Comparison of ENCODE assay signal across 12 cellular contexts in genomic region chr1:235763962-235764361, GRCh38.
DNase-seq lines count a peak whose midpoint lies in the region; ATAC-seq and TF ChIP-seq lines count a peak whose summit lies in the region.
"Had no signal": no experiment of that assay in that cellular context is flagged by ENCODE, and none has a peak within 500 bp of the region (broad histone marks: within the 10 kb centered on the region; RNA-seq: fewer than 3 reads in every experiment).

No MANE protein-coding gene starts in this region.

- peaks cover 37% of the 10 kb centered on the region for H3K36me3 Mint-ChIP-seq in activated CD8-positive, alpha-beta T cell treated with anti-CD3 and anti-CD28 coated beads for 36 hours (ENCODE audit: low read depth)
- H3K36me3 Mint-ChIP-seq: mesothelial cell of epicardium had no signal

- intact Hi-C loops in activated CD8-positive, alpha-beta T cell treated with anti-CD3 and anti-CD28 coated beads for 36 hours (cut with micrococcal nuclease) = loop anchor here (10.0 kb wide), 1 partner anchor 211 kb away; no protein-coding TSS in a partner anchor

- peak; percentile 61 for ATAC-seq in HG02840 (IDR thresholded peaks at IDR 0.05; ENCODE audit: low FRiP score, unreplicated experiment)
- peak; percentile 89 for ATAC-seq in activated CD8-positive, alpha-beta T cell treated with anti-CD3 and anti-CD28 coated beads for 36 hours
- no peak for ATAC-seq in GM21423 (IDR thresholded peaks at IDR 0.05; ENCODE audit: unreplicated experiment)

- H3K27ac Mint-ChIP-seq in activated CD8-positive, alpha-beta T cell treated with anti-CD3 and anti-CD28 coated beads for 36 hours = no peak overlapping the region
- H3K27ac Mint-ChIP-seq: mesothelial cell of epicardium had no signal

- H3K4me1 Mint-ChIP-seq in activated CD8-positive, alpha-beta T cell treated with anti-CD3 and anti-CD28 coated beads for 36 hours (ENCODE audit: low read depth) = peaks cover 12% of the 10 kb centered on the region
- H3K4me1 Mint-ChIP-seq: mesothelial cell of epicardium had no signal

- TF ChIP-seq CTCF in activated CD8-positive, alpha-beta T cell treated with anti-CD3 and anti-CD28 coated beads for 36 hours (IDR thresholded peaks at IDR 0.05) = no peak

- peak; percentile 1 for DNase-seq in stimulated activated CD4-positive, alpha-beta T cell treated with anti-CD3 and anti-CD28 coated beads, Interleukin-2, amount 100 ng/mL, for 4 hours (ENCODE audit: low read depth)
- no peak for DNase-seq in stimulated activated CD4-positive, alpha-beta T cell treated with anti-CD3 and anti-CD28 coated beads, Interleukin-2, amount 100 ng/mL, for 24 hours
- peak; percentile 45 for DNase-seq in activated CD8-positive, alpha-beta T cell treated with anti-CD3 and anti-CD28 coated beads for 36 hours
- DNase-seq in NCI-H2029 (lab: John Stamatoyannopoulos, UW) = no peak
- no peak for DNase-seq in DMS 273 (lab: John Stamatoyannopoulos, UW; ENCODE audit: unreplicated experiment)
- DNase-seq in cerebellar cortex (ENCODE audit: low spot score) = no peak
- DNase-seq: cortex of kidney, NCI-H1436, NCI-H524 treated with DMSO at 0.1 percent for 48 hours had no signal

- H3K4me3 Mint-ChIP-seq in activated CD8-positive, alpha-beta T cell treated with anti-CD3 and anti-CD28 coated beads for 36 hours = no peak overlapping the region
- H3K4me3 Mint-ChIP-seq: mesothelial cell of epicardium had no signal

- H3K27me3 Mint-ChIP-seq in activated CD8-positive, alpha-beta T cell treated with anti-CD3 and anti-CD28 coated beads for 36 hours = no peaks in the 10 kb centered on the region

- no peaks in the 10 kb centered on the region for H3K9me3 Mint-ChIP-seq in activated CD8-positive, alpha-beta T cell treated with anti-CD3 and anti-CD28 coated beads for 36 hours
- H3K9me3 Mint-ChIP-seq: mesothelial cell of epicardium had no signal

- CTCF ChIA-PET in activated CD8-positive, alpha-beta T cell treated with anti-CD3 and anti-CD28 coated beads for 36 hours (lab: Charles Lee) = interaction anchor here (2.8 kb wide), 1 partner anchor 19 kb away, joined by 11 read pairs; no protein-coding TSS in a partner anchor

- POLR2A ChIA-PET in activated CD8-positive, alpha-beta T cell treated with anti-CD3 and anti-CD28 coated beads for 36 hours (lab: Charles Lee) = interaction anchor here (0.5 kb wide), 1 partner anchor 34 kb away, joined by 3 read pairs; no protein-coding TSS in a partner anchor

Comparison
In these comparisons a context has a peak if more than half of its experiments do, and no peak if none do; other contexts are left out.
1. DNase-seq: peak in stimulated activated CD4-positive, alpha-beta T cell treated with anti-CD3 and anti-CD28 coated beads, Interleukin-2, amount 100 ng/mL, for 4 hours (single experiment) and activated CD8-positive, alpha-beta T cell treated with anti-CD3 and anti-CD28 coated beads for 36 hours (single experiment); none in stimulated activated CD4-positive, alpha-beta T cell treated with anti-CD3 and anti-CD28 coated beads, Interleukin-2, amount 100 ng/mL, for 24 hours (0 of 2), NCI-H2029 (single experiment), DMS 273 (single experiment) and cerebellar cortex (single experiment).